In the genomic region with DNA sequence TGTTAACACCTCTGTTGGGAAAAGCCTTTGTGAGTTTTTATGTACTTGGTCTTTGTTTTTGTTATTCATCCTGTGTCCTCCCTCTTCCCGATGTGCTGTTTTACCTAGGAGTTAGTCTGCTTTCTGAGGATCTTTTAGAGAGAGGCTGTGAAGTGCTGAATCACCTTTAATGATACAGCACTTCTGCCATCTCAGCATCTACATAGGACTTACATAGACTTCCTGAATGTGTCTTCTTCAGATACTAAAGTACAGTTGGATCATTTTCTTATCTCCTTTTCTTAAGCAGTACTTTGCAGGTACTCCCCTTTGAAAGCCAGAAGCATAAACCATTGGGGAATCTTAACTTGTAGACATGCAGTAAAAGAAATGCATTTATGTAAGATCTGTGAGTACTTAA, we compare ENCODE assay signal across 19 cellular contexts. TPM values are rescaled to one million over a fixed set of nuclear protein-coding genes. Genes with fewer than 3 reads are reported as not detected.
DNase-seq lines count a peak whose midpoint lies in the region; ATAC-seq and TF ChIP-seq lines count a peak whose summit lies in the region.
"Had no signal": no experiment of that assay in that cellular context is flagged by ENCODE, and none has a peak within 500 bp of the region (broad histone marks: within the 10 kb centered on the region; RNA-seq: fewer than 3 reads in every experiment).

No MANE protein-coding gene starts in this region.

- H3K27ac Mint-ChIP-seq in activated naive CD4-positive, alpha-beta T cell treated with anti-CD3 and anti-CD28 coated beads, Interleukin-2, amount 50 U/mL, for 24 hours = peak overlapping the region; percentile 66
- H3K27ac Mint-ChIP-seq in activated naive CD4-positive, alpha-beta T cell treated with anti-CD3 and anti-CD28 coated beads, Interleukin-2, amount 50 U/mL, for 72 hours = peak overlapping the region in 1 of 2 donors; percentile 56
- H3K27ac Mint-ChIP-seq in endodermal cell = peak overlapping the region; percentile 12
- H3K27ac Mint-ChIP-seq in stimulated activated effector memory CD8-positive, alpha-beta T cell treated with anti-CD3 and anti-CD28 coated beads, Interleukin-12 subunit alpha, Interleukin-12 subunit beta, amount 100 ng/mL, for 72 hours = peak overlapping the region; percentile 84

- no peak overlapping the region for H3K4me2 ChIP-seq in OCI-LY7 (ENCODE audit: low read length)
- H3K4me2 ChIP-seq: KMS-11 had no signal

- WGBS in endodermal cell (ENCODE audit: insufficient coverage in 1 of 2, insufficient read length in 1 of 2), 2 experiments = 36% methylated on average over 1 of the region's 1 CpG; no CpG with 5 or more reads in 1 of the 2 experiments

- H3K9me2 ChIP-seq in OCI-LY7 (ENCODE audit: insufficient read depth, low read length) = no peaks in the 10 kb centered on the region

- H3K4me3 Mint-ChIP-seq in activated naive CD4-positive, alpha-beta T cell treated with anti-CD3 and anti-CD28 coated beads, Interleukin-2, amount 50 U/mL, for 24 hours = no peak overlapping the region
- H3K4me3 Mint-ChIP-seq in endodermal cell = no peak overlapping the region
- no peak overlapping the region for H3K4me3 Mint-ChIP-seq in stimulated activated effector memory CD8-positive, alpha-beta T cell treated with anti-CD3 and anti-CD28 coated beads, Interleukin-12 subunit alpha, Interleukin-12 subunit beta, amount 100 ng/mL, for 72 hours

- no peak overlapping the region for H3K9ac ChIP-seq in endodermal cell (ENCODE audit: extremely low read depth, low read length, poor library complexity, severe bottlenecking)
- H3K9ac ChIP-seq: KMS-11 had no signal

- H3K27me3 Mint-ChIP-seq in activated naive CD4-positive, alpha-beta T cell treated with anti-CD3 and anti-CD28 coated beads, Interleukin-2, amount 50 U/mL, for 24 hours = no peaks in the 10 kb centered on the region
- no peaks in the 10 kb centered on the region for H3K27me3 Mint-ChIP-seq in endodermal cell (ENCODE audit: insufficient read depth)

- H3K4me1 ChIP-seq in endodermal cell (ENCODE audit: control insufficient read depth, insufficient read depth, low read length) = no peaks in the 10 kb centered on the region
- no peaks in the 10 kb centered on the region for H3K4me1 ChIP-seq in OCI-LY7 (ENCODE audit: insufficient read depth, low read length, poor library complexity, severe bottlenecking)

- H3K4me3 ChIP-seq in endodermal cell (ENCODE audit: low read length) = no peak overlapping the region
- no peak overlapping the region for H3K4me3 ChIP-seq in OCI-LY7 (ENCODE audit: low read depth, low read length, poor library complexity, severe bottlenecking)
- H3K4me3 ChIP-seq: gastroesophageal sphincter had no signal

- H3K9me3 ChIP-seq in endodermal cell (ENCODE audit: control insufficient read depth, low read length) = no peaks in the 10 kb centered on the region
- H3K9me3 ChIP-seq in OCI-LY7 (ENCODE audit: low read length) = no peaks in the 10 kb centered on the region
- H3K9me3 ChIP-seq: gastroesophageal sphincter had no signal

- no peak for DNase-seq in activated naive CD4-positive, alpha-beta T cell treated with anti-CD3 and anti-CD28 coated beads, Interleukin-2, amount 50 U/mL, for 72 hours (ENCODE audit: low spot score in 2 of 2)
- peak; percentile 56 for DNase-seq in OCI-M1 (lab: John Stamatoyannopoulos, UW)
- DNase-seq in endodermal cell = no peak
- DNase-seq in stimulated activated effector memory CD8-positive, alpha-beta T cell treated with anti-CD3 and anti-CD28 coated beads, Interleukin-12 subunit alpha, Interleukin-12 subunit beta, amount 100 ng/mL, for 72 hours (ENCODE audit: low spot score in 2 of 2) = no peak
- DNase-seq in OCI-LY7 (ENCODE audit: low spot score) = no peak
- DNase-seq: activated naive CD4-positive, alpha-beta T cell; left ventricle myocardium superior; NCI-H1048; NCI-H2029 treated with DMSO at 0.1 percent for 48 hours; NCI-H446 treated with DMSO at 0.1 percent for 48 hours; stimulated activated CD4-positive, alpha-beta T cell treated with anti-CD3 and anti-CD28 coated beads, Interleukin-2, amount 100 ng/mL, for 24 hours; SW 1271; WERI-Rb-1 had no signal

- H3K27me3 ChIP-seq in endodermal cell (ENCODE audit: control insufficient read depth, insufficient read depth, low read length, poor library complexity, severe bottlenecking) = no peaks in the 10 kb centered on the region
- H3K27me3 ChIP-seq: gastroesophageal sphincter had no signal

- POLR2A ChIA-PET in OCI-LY7 (lab: Charles Lee) = interaction anchor here (1.1 to 1.4 kb wide), 2 partner anchors 8 to 10 kb away, joined by 3 to 5 read pairs; no protein-coding TSS in a partner anchor

- no peak for ATAC-seq in activated naive CD4-positive, alpha-beta T cell treated with anti-CD3 and anti-CD28 coated beads, Interleukin-2, amount 50 U/mL, for 72 hours
- no peak for ATAC-seq in stimulated activated effector memory CD8-positive, alpha-beta T cell treated with anti-CD3 and anti-CD28 coated beads, Interleukin-12 subunit alpha, Interleukin-12 subunit beta, amount 100 ng/mL, for 72 hours
- no peak for ATAC-seq in HG03159 (IDR thresholded peaks at IDR 0.05; ENCODE audit: unreplicated experiment)
- ATAC-seq in GM19455 (IDR thresholded peaks at IDR 0.05; ENCODE audit: unreplicated experiment) = no peak
- ATAC-seq: gastroesophageal sphincter, left ventricle myocardium superior had no signal

- H3K9me3 Mint-ChIP-seq in activated naive CD4-positive, alpha-beta T cell treated with anti-CD3 and anti-CD28 coated beads, Interleukin-2, amount 50 U/mL, for 24 hours = peaks cover 4% of the 10 kb centered on the region
- peaks cover 0 to 5% of the 10 kb centered on the region in 2 donors for H3K9me3 Mint-ChIP-seq in activated naive CD4-positive, alpha-beta T cell treated with anti-CD3 and anti-CD28 coated beads, Interleukin-2, amount 50 U/mL, for 72 hours
- H3K9me3 Mint-ChIP-seq in endodermal cell = no peaks in the 10 kb centered on the region
- H3K9me3 Mint-ChIP-seq in stimulated activated effector memory CD8-positive, alpha-beta T cell treated with anti-CD3 and anti-CD28 coated beads, Interleukin-12 subunit alpha, Interleukin-12 subunit beta, amount 100 ng/mL, for 72 hours = no peaks in the 10 kb centered on the region

- H3K36me3 Mint-ChIP-seq in activated naive CD4-positive, alpha-beta T cell treated with anti-CD3 and anti-CD28 coated beads, Interleukin-2, amount 50 U/mL, for 24 hours = peaks cover 36% of the 10 kb centered on the region
- H3K36me3 Mint-ChIP-seq in activated naive CD4-positive, alpha-beta T cell treated with anti-CD3 and anti-CD28 coated beads, Interleukin-2, amount 50 U/mL, for 72 hours = peaks cover 37 to 69% of the 10 kb centered on the region in 2 donors
- peaks cover 67% of the 10 kb centered on the region for H3K36me3 Mint-ChIP-seq in endodermal cell (ENCODE audit: low read depth)
- peaks cover 100% of the 10 kb centered on the region for H3K36me3 Mint-ChIP-seq in stimulated activated effector memory CD8-positive, alpha-beta T cell treated with anti-CD3 and anti-CD28 coated beads, Interleukin-12 subunit alpha, Interleukin-12 subunit beta, amount 100 ng/mL, for 72 hours

- no peaks in the 10 kb centered on the region for H3K79me2 ChIP-seq in OCI-LY7 (ENCODE audit: insufficient read depth, low read depth, low read length)

- no peak overlapping the region for H3K27ac ChIP-seq in endodermal cell (ENCODE audit: low read depth, low read length)
- no peak overlapping the region for H3K27ac ChIP-seq in OCI-LY7 (ENCODE audit: low read depth, low read length, poor library complexity, severe bottlenecking)
- H3K27ac ChIP-seq: epithelial cell of prostate, gastroesophageal sphincter, KMS-11, WERI-Rb-1 had no signal

- peaks cover 36% of the 10 kb centered on the region for H3K4me1 Mint-ChIP-seq in activated naive CD4-positive, alpha-beta T cell treated with anti-CD3 and anti-CD28 coated beads, Interleukin-2, amount 50 U/mL, for 24 hours
- peaks cover 22% of the 10 kb centered on the region for H3K4me1 Mint-ChIP-seq in endodermal cell
- H3K4me1 Mint-ChIP-seq in stimulated activated effector memory CD8-positive, alpha-beta T cell treated with anti-CD3 and anti-CD28 coated beads, Interleukin-12 subunit alpha, Interleukin-12 subunit beta, amount 100 ng/mL, for 72 hours = peaks cover 39% of the 10 kb centered on the region

- H4K20me1 ChIP-seq in OCI-LY7 (ENCODE audit: insufficient read depth, low read length) = no peaks in the 10 kb centered on the region; the same call in 1 of the 2 replicates

- H2AFZ ChIP-seq in OCI-LY7 (ENCODE audit: low read length) = no peak overlapping the region

- intact Hi-C loops in OCI-LY7 (cut with micrococcal nuclease; ENCODE audit: unreplicated experiment) = no loop called here

- no peak for TF ChIP-seq CTCF in endodermal cell (conservative IDR thresholded peaks at IDR 0.05)
- TF ChIP-seq CTCF in OCI-LY7 (conservative IDR thresholded peaks at IDR 0.05; ENCODE audit: low read length) = no peak

- H3K36me3 ChIP-seq in endodermal cell (ENCODE audit: control insufficient read depth, insufficient read depth, low read length) = peaks cover 79% of the 10 kb centered on the region
- H3K36me3 ChIP-seq in OCI-LY7 (ENCODE audit: insufficient read depth, low read length) = peaks cover 96% of the 10 kb centered on the region

- CTCF ChIA-PET in OCI-LY7 (lab: Charles Lee; ENCODE audit: unreplicated experiment) = interaction anchor here (0.9 kb wide), 1 partner anchor 21 kb away, joined by 3 read pairs; no protein-coding TSS in a partner anchor

- BruUV-seq in OCI-LY7 (replicated peaks; lab: Mats Ljungman, UMichigan) = no TSS peak

RNA-seq across cellular contexts. Expression of a gene that starts 31.5 kb away (rescaled TPM):
- 10 to 100 TPM; 59.4 to 60.2 TPM for total RNA-seq in activated naive CD4-positive, alpha-beta T cell treated with anti-CD3 and anti-CD28 coated beads, Interleukin-2, amount 50 U/mL, for 72 hours
- 10 to 100 TPM; 36.4 to 43.2 TPM for total RNA-seq in endodermal cell
- 18.8 TPM for polyA plus RNA-seq in endodermal cell (2013, experiment 1 of 2)
- 18.3 TPM for polyA plus RNA-seq in endodermal cell (2013, experiment 2 of 2)
- 19.2 and 28.7 TPM in 2 replicates for total RNA-seq in OCI-LY7 (2014; rRNA removed; shearing (Covaris generic))
- 45.6 and 46.3 TPM in 2 replicates for total RNA-seq in OCI-LY7 (2022)
